9 cellular contexts compared by ENCODE assay signal in genomic region chr17:82107341-82107860, GRCh38. TPM values are rescaled to one million over a fixed set of nuclear protein-coding genes. Genes with fewer than 3 reads are reported as not detected.
DNase-seq lines count a peak whose midpoint lies in the region; FAIRE-seq and TF ChIP-seq lines count a peak whose summit lies in the region.
"Had no signal": no experiment of that assay in that cellular context is flagged by ENCODE, and none has a peak within 500 bp of the region (broad histone marks: within the 10 kb centered on the region; RNA-seq: fewer than 3 reads in every experiment).

No MANE protein-coding gene starts in this region.

- no peak overlapping the region for H2AFZ ChIP-seq in Karpas-422 (ENCODE audit: low read length)

- H3K9me3 ChIP-seq in Karpas-422 (ENCODE audit: low read length): no peaks in the 10 kb centered on the region

- H3K4me3 ChIP-seq in Karpas-422 (ENCODE audit: low read length) (peak overlapping the region; percentile 71), retinal pigment epithelial cell (ENCODE audit: low read length) (no peak overlapping the region)

- H3K36me3 ChIP-seq in Karpas-422 (ENCODE audit: insufficient read depth, low read length): no peaks in the 10 kb centered on the region

- no peaks in the 10 kb centered on the region for H3K79me2 ChIP-seq in Karpas-422 (ENCODE audit: low read length)

- H3K27me3 ChIP-seq in Karpas-422 (ENCODE audit: low read length): no peaks in the 10 kb centered on the region

- 0 out of 2 replicates have a peak overlapping the region, but pooled peaks have one; percentile 83 for H3K27ac ChIP-seq in Karpas-422 (ENCODE audit: low read length)

- no peaks in the 10 kb centered on the region for H3K27me3 Mint-ChIP-seq in dendritic cell treated with granulocyte-macrophage colony-stimulating factor and Interleukin-4, amounts not matched to agents 40 ng/mL and 50 ng/mL, for 4 days

- no peaks in the 10 kb centered on the region for H4K20me1 ChIP-seq in Karpas-422 (ENCODE audit: insufficient read depth, low read depth, low read length)

- no peaks in the 10 kb centered on the region for H3K36me3 Mint-ChIP-seq in dendritic cell treated with granulocyte-macrophage colony-stimulating factor and Interleukin-4, amounts not matched to agents 40 ng/mL and 50 ng/mL, for 4 days (ENCODE audit: low read depth)

- no peaks in the 10 kb centered on the region for H3K9me2 ChIP-seq in Karpas-422 (replicated peaks; ENCODE audit: insufficient read depth, low read length)

- H3K9me3 Mint-ChIP-seq in dendritic cell treated with granulocyte-macrophage colony-stimulating factor and Interleukin-4, amounts not matched to agents 40 ng/mL and 50 ng/mL, for 4 days: no peaks in the 10 kb centered on the region

- peak overlapping the region; percentile 92 for H3K27ac Mint-ChIP-seq in dendritic cell treated with granulocyte-macrophage colony-stimulating factor and Interleukin-4, amounts not matched to agents 40 ng/mL and 50 ng/mL, for 4 days

- H3K9ac ChIP-seq in Karpas-422 (ENCODE audit: low read length): peak overlapping the region; percentile 85

- DNase-seq in NCI-H748 (lab: John Stamatoyannopoulos, UW; ENCODE audit: unreplicated experiment) (peak; percentile 13), NCI-H748 treated with DMSO at 0.1 percent for 48 hours (lab: John Stamatoyannopoulos, UW) (no peak), Karpas-422 (peak; percentile 69), retinal pigment epithelial cell (ENCODE audit: low read depth) (no peak), superior temporal gyrus (ENCODE audit: extremely low spot score) (no peak), D721Med (ENCODE audit: insufficient read length, low spot score) (no peak), A172 (ENCODE audit: low spot score) (no peak)
- DNase-seq: stimulated activated CD8-positive, alpha-beta memory T cell treated with anti-CD3 and anti-CD28 coated beads, Interleukin-4, amount 100 ng/mL, for 48 hours had no signal

- no peak for FAIRE-seq in D721Med (lab: Jason Lieb, UNC)

- intact Hi-C loops in dendritic cell treated with granulocyte-macrophage colony-stimulating factor and Interleukin-4, amounts not matched to agents 40 ng/mL and 50 ng/mL, for 4 days (cut with micrococcal nuclease): loop anchor here (10.0 kb wide), 1 partner anchor 73 kb away; the partner anchor contains the start of genes DCXR and RAC3

- peaks cover 27% of the 10 kb centered on the region for H3K4me1 ChIP-seq in Karpas-422 (ENCODE audit: low read length)

- no peak overlapping the region for H3K4me3 Mint-ChIP-seq in dendritic cell treated with granulocyte-macrophage colony-stimulating factor and Interleukin-4, amounts not matched to agents 40 ng/mL and 50 ng/mL, for 4 days

- H3K4me1 Mint-ChIP-seq in dendritic cell treated with granulocyte-macrophage colony-stimulating factor and Interleukin-4, amounts not matched to agents 40 ng/mL and 50 ng/mL, for 4 days (ENCODE audit: low read depth): peaks cover 31% of the 10 kb centered on the region

- peak; percentile 43 for TF ChIP-seq CTCF in retinal pigment epithelial cell (conservative IDR thresholded peaks at IDR 0.05; ENCODE audit: low read depth, low read length)
- TF ChIP-seq CTCF in D721Med (IDR thresholded peaks at IDR 0.05; ENCODE audit: insufficient read depth, missing control alignments): no peak

- peak overlapping the region; percentile 81 for H3K4me2 ChIP-seq in Karpas-422 (ENCODE audit: low read depth, low read length, poor library complexity, severe bottlenecking)

RNA-seq across cellular contexts. Expression of gene FASN, which starts 9.4 kb away (rescaled TPM):
- total RNA-seq in Karpas-422 (2014; rRNA removed; shearing (Covaris generic); ENCODE audit: low replicate concordance): 94.1 and 197 TPM in 2 replicates
- 89.9 and 133 TPM in 2 replicates for total RNA-seq in A172 (2014; rRNA removed; shearing (Covaris generic))

RNA-seq across cellular contexts. Expression of gene DUS1L, which starts 41.8 kb away (rescaled TPM):
- 89.6 and 187 TPM in 2 replicates for total RNA-seq in Karpas-422 (2014; rRNA removed; shearing (Covaris generic); ENCODE audit: low replicate concordance)
- 107 and 165 TPM in 2 replicates for total RNA-seq in A172 (2014; rRNA removed; shearing (Covaris generic))

RNA-seq across cellular contexts. Expression of gene GPS1, which starts 55.7 kb away (rescaled TPM):
- total RNA-seq in Karpas-422 (2014; rRNA removed; shearing (Covaris generic); ENCODE audit: low replicate concordance): 57.1 and 110 TPM in 2 replicates
- 185 and 187 TPM in 2 replicates for total RNA-seq in A172 (2014; rRNA removed; shearing (Covaris generic))

RNA-seq across cellular contexts. Expression of gene RFNG, which starts 55.8 kb away (rescaled TPM):
- total RNA-seq in Karpas-422 (2014; rRNA removed; shearing (Covaris generic); ENCODE audit: low replicate concordance): 16.5 and 26.8 TPM in 2 replicates
- total RNA-seq in A172 (2014; rRNA removed; shearing (Covaris generic)): 42.8 and 50.1 TPM in 2 replicates

Comparison
In these comparisons a context has a peak if more than half of its experiments do, and no peak if none do; other contexts are left out.
1. DNase-seq: peak in NCI-H748 (single experiment) and Karpas-422 (single experiment); none in NCI-H748 treated with DMSO at 0.1 percent for 48 hours (single experiment), retinal pigment epithelial cell (single experiment), superior temporal gyrus (single experiment), D721Med (single experiment) and A172 (single experiment).